Comparison of ENCODE assay signal across 27 cellular contexts in genomic region chr13:43728411-43728810, GRCh38. TPM values are rescaled to one million over a fixed set of nuclear protein-coding genes. Genes with fewer than 3 reads are reported as not detected.
DNase-seq lines count a peak whose midpoint lies in the region; ATAC-seq and TF ChIP-seq lines count a peak whose summit lies in the region.
"Had no signal": no experiment of that assay in that cellular context is flagged by ENCODE, and none has a peak within 500 bp of the region (broad histone marks: within the 10 kb centered on the region; RNA-seq: fewer than 3 reads in every experiment).

No MANE protein-coding gene starts in this region.

- H3K4me3 ChIP-seq in choroid plexus epithelial cell (ENCODE audit: low read depth, low read length) (no peak overlapping the region), left lung (no peak overlapping the region)
- H3K4me3 ChIP-seq: BLaER1 treated with 17β-estradiol and CSF1 and Interleukin-3, amounts not matched to agents 10 nM and 100 nM; GM12878 had no signal

- intact Hi-C loops in left lung (cut with DNase I), result no loop called here

- no peaks in the 10 kb centered on the region for H3K36me3 ChIP-seq in left lung
- H3K36me3 ChIP-seq: BLaER1 treated with 17β-estradiol and CSF1 and Interleukin-3, amounts not matched to agents 10 nM and 100 nM had no signal

- no peaks in the 10 kb centered on the region for H3K9me3 ChIP-seq in left lung
- H3K9me3 ChIP-seq: BLaER1 treated with 17β-estradiol and CSF1 and Interleukin-3, amounts not matched to agents 10 nM and 100 nM had no signal

- in situ Hi-C loops in ACHN (cut with HindIII; ENCODE audit: low pct_ligation_motif_present, low pct_unique_long_range_greater_than_20kb, low sequenced_read_pairs), result no loop called here

- no peaks in the 10 kb centered on the region for H3K27me3 ChIP-seq in left lung
- H3K27me3 ChIP-seq: BLaER1 treated with 17β-estradiol and CSF1 and Interleukin-3, amounts not matched to agents 10 nM and 100 nM had no signal

- H3K27ac ChIP-seq in left lung, result no peak overlapping the region
- H3K27ac ChIP-seq: BLaER1 treated with 17β-estradiol and CSF1 and Interleukin-3, amounts not matched to agents 10 nM and 100 nM had no signal

- no peak for TF ChIP-seq CTCF in choroid plexus epithelial cell (conservative IDR thresholded peaks at IDR 0.05; ENCODE audit: low read depth, low read length)
- no peak for TF ChIP-seq CTCF in left lung (IDR thresholded peaks at IDR 0.05)

- peak; percentile 12 for DNase-seq in EH (ENCODE audit: low read depth)
- DNase-seq in HT1080 (ENCODE audit: low read depth), result peak; percentile 7
- DNase-seq in choroid plexus epithelial cell (ENCODE audit: low read depth), result peak; percentile 4
- peak; percentile 22 for DNase-seq in myocyte (ENCODE audit: low read depth)
- no peak for DNase-seq in NCI-H128 (lab: John Stamatoyannopoulos, UW; ENCODE audit: unreplicated experiment)
- DNase-seq in ACHN, result no peak
- no peak for DNase-seq in left lung
- DNase-seq in stimulated activated CD4-positive, alpha-beta T cell treated with anti-CD3 and anti-CD28 coated beads, Interleukin-2, amount 100 ng/mL, for 24 hours, result no peak
- DNase-seq: AML-193; CD4-positive, alpha-beta T cell; COR-L47; DMS53; GDM1; Karpas-422; NCI-H1092 treated with DMSO at 0.1 percent for 48 hours; NCI-H1436 treated with DMSO at 0.1 percent for 48 hours; NCI-H187 treated with DMSO at 0.1 percent for 48 hours; NCI-H2171 treated with DMSO at 0.1 percent for 48 hours; NCI-H345; NCI-H510A treated with DMSO at 0.1 percent for 48 hours; NCI-H774; PC-3 had no signal

- no peak for ATAC-seq in left lung
- ATAC-seq: GM12878, HCT116, HepG2, PC-3, Right ventricle myocardium inferior had no signal

- no peaks in the 10 kb centered on the region for H3K4me1 ChIP-seq in left lung
- H3K4me1 ChIP-seq: BLaER1 treated with 17β-estradiol and CSF1 and Interleukin-3, amounts not matched to agents 10 nM and 100 nM had no signal

RNA-seq across cellular contexts. Expression of gene ENOX1, which starts 58.4 kb away (rescaled TPM):
- total RNA-seq in HT1080 (2014; rRNA removed; shearing (Covaris generic)), result 2.8 and 3.2 TPM in 2 replicates
- 2.6 and 4.8 TPM in 2 replicates for polyA plus RNA-seq in HT1080 (2015; cell fraction: cytosol; rRNA removed)
- polyA plus RNA-seq in HT1080 (2015; cell fraction: nucleus; rRNA removed), result 1.7 and 2.1 TPM in 2 replicates
- total RNA-seq in myocyte (5.3 and 5.8 TPM in 2 replicates), left lung (1 to 10 TPM; 1.5 to 2.0 TPM)
- 2.3 TPM for polyA plus RNA-seq in myocyte (2012)
- total RNA-seq: CD4-positive, alpha-beta T cell; HepG2 had no signal
- polyA plus RNA-seq: HepG2 had no signal

Comparison
In these comparisons a context has a peak if more than half of its experiments do, and no peak if none do; other contexts are left out.
1. DNase-seq: peak in EH (single experiment), HT1080 (single experiment), choroid plexus epithelial cell (single experiment) and myocyte (single experiment); none in NCI-H128 (single experiment), ACHN (single experiment), left lung (0 of 2) and stimulated activated CD4-positive, alpha-beta T cell treated with anti-CD3 and anti-CD28 coated beads, Interleukin-2, amount 100 ng/mL, for 24 hours (0 of 2).